ENCODE assay signal across 11 cellular contexts in genomic region chr7:100093054-100093453, GRCh38. TPM values are rescaled to one million over a fixed set of nuclear protein-coding genes. Genes with fewer than 3 reads are reported as not detected.
DNase-seq lines count a peak whose midpoint lies in the region; ATAC-seq, FAIRE-seq and TF ChIP-seq lines count a peak whose summit lies in the region.
"Had no signal": no experiment of that assay in that cellular context is flagged by ENCODE, and none has a peak within 500 bp of the region (broad histone marks: within the 10 kb centered on the region; RNA-seq: fewer than 3 reads in every experiment).

No MANE protein-coding gene starts in this region.

- no peak for DNase-seq in GM12891 (ENCODE audit: insufficient read length, low spot score)
- no peak for DNase-seq in K562 (ENCODE audit: extremely low read depth in 1 of 4, low spot score in 3 of 4)
- DNase-seq in RCC 7860 (ENCODE audit: low spot score), result no peak
- DNase-seq in amniotic stem cell (lab: John Stamatoyannopoulos, UW), result no peak
- DNase-seq: activated CD4-positive, alpha-beta T cell treated with anti-CD3 and anti-CD28 coated beads, Interleukin-2, amount 50 U/mL, for 1 hour; AML-193; effector memory CD8-positive, alpha-beta T cell; GM23248; NCI-H2227 treated with DMSO at 0.1 percent for 48 hours; SHP77 had no signal

- WGBS in K562 (ENCODE audit: insufficient coverage, low coverage, missing lambda C conversion rate), result 82% methylated on average over 8 of the region's 8 CpGs

- no peaks in the 10 kb centered on the region for H3K27me3 ChIP-seq in K562 (ENCODE audit: control insufficient read depth in 2 of 2, insufficient read depth in 2 of 2, low read length in 2 of 2)

- TF ChIP-seq POLR2A in GM12891 (IDR thresholded peaks at IDR 0.05; ENCODE audit: low read depth, low read length) (no peak; the same call in 1 of the 2 replicates), K562 (conservative IDR thresholded peaks at IDR 0.05) (peak; percentile 37)

- H3K27ac ChIP-seq in K562 (ENCODE audit: extremely low read depth, low read depth, low read length), result no peak overlapping the region; the same call in 2 of the 3 replicates
- H3K27ac ChIP-seq: GM23248 had no signal

- no peak overlapping the region for H3K4me2 ChIP-seq in K562 (ENCODE audit: insufficient read depth, low read length)

- CTCF ChIA-PET in K562 (lab: Yijun Ruan, JAX; ENCODE audit: low intra/inter-chr PET ratio), result no interaction called here

- peaks cover 83% of the 10 kb centered on the region for H3K36me3 ChIP-seq in K562 (ENCODE audit: control insufficient read depth, insufficient read depth, low read length)

- POLR2A ChIA-PET in K562 (lab: Yijun Ruan, JAX), result interaction anchor here (0.8 to 7.9 kb wide), 5 partner anchors 8 to 533 kb away, joined by 4 to 115 read pairs (median 10); partner anchors contain the start of genes AP4M1 and MCM7

- BruUV-seq in K562 (replicated peaks; lab: Mats Ljungman, UMichigan), result TSS peak; percentile 52

- FAIRE-seq in GM12891 (lab: Jason Lieb, UNC), result no peak
- no peak for FAIRE-seq in K562 (lab: Jason Lieb, UNC)
- FAIRE-seq in RCC 7860 (lab: Jason Lieb, UNC), result no peak
- FAIRE-seq: G401.6 had no signal

- in situ Hi-C loops in K562 (cut with MboI), result no loop called here

- H3K4me3 ChIP-seq in K562, result no peak overlapping the region
- H3K4me3 ChIP-seq: GM23248 had no signal

- no peaks in the 10 kb centered on the region for H3K9me1 ChIP-seq in K562 (ENCODE audit: control insufficient read depth, insufficient read depth, low read length)

- TF ChIP-seq EP300 in K562 (IDR thresholded peaks at IDR 0.05; ENCODE audit: low read length), result no peak

- H3K79me2 ChIP-seq in K562 (ENCODE audit: control insufficient read depth, insufficient read depth, low read length), result peaks cover 38% of the 10 kb centered on the region

- no peak for TF ChIP-seq RAD21 in K562 (CRISPR knock-in tag; conservative IDR thresholded peaks at IDR 0.05 in 1 of 2, IDR thresholded peaks at IDR 0.05 in 1 of 2)

- peaks cover 14 to 26% of the 10 kb centered on the region in 2 experiments for H3K4me1 ChIP-seq in K562 (replicated peaks in 1 of 2; ENCODE audit: control insufficient read depth in 2 of 2, insufficient read depth in 2 of 2, low read length in 2 of 2)

- H4K20me1 ChIP-seq in K562 (replicated peaks; ENCODE audit: control insufficient read depth, insufficient read depth, low read length), result peaks cover 36% of the 10 kb centered on the region

- intact Hi-C loops in K562 (cut with micrococcal nuclease), result no loop called here

- no peaks in the 10 kb centered on the region for H3K9me3 ChIP-seq in K562 (replicated peaks; ENCODE audit: control insufficient read depth, insufficient read depth, low read depth, low read length)

- TF ChIP-seq CTCF in K562 (IDR thresholded peaks at IDR 0.05 in 2 of 3, conservative IDR thresholded peaks at IDR 0.05 in 1 of 3; ENCODE audit: insufficient read depth in 2 of 3, low read depth in 1 of 3, low read length in 3 of 3), result no peak

- peak; percentile 0; the same call in 1 of the 3 replicates for ATAC-seq in K562
- ATAC-seq: effector memory CD8-positive, alpha-beta T cell had no signal

- no peak overlapping the region for H2AFZ ChIP-seq in K562 (ENCODE audit: low read depth, low read length)
- H2AFZ ChIP-seq: GM23248 had no signal

- peak overlapping the region in 1 of 2 experiments; percentile 61; a peak in 2 of 4 replicates for H3K9ac ChIP-seq in K562 (ENCODE audit: insufficient read depth in 1 of 2, low read depth in 2 of 2, low read length in 2 of 2)
- H3K9ac ChIP-seq: GM23248 had no signal

RNA-seq across cellular contexts. Expression of gene COPS6, which starts 4.3 kb away (rescaled TPM):
- 80.2 TPM for polyA plus RNA-seq in GM12891 (2012; ENCODE audit: low read depth, missing spikeins)
- total RNA-seq in K562 (2011; cell fraction: chromatin; rRNA removed; ENCODE audit: low replicate concordance), result 151 and 243 TPM in 2 replicates
- 132 and 134 TPM in 2 replicates for total RNA-seq in K562 (2011; cell fraction: nucleolus; rRNA removed)
- total RNA-seq in K562 (2011; cell fraction: nucleoplasm; rRNA removed), result 123 and 134 TPM in 2 replicates
- total RNA-seq in K562 (2014; rRNA removed), result 102 and 119 TPM in 2 replicates
- 56.4 and 64.2 TPM in 2 replicates for total RNA-seq in K562 (2014; rRNA removed; fragmentation: Illumina TruSeq; extraction: Trizol)
- total RNA-seq in K562 (2015; rRNA removed; fragmentation: Illumina TruSeq; extraction: Trizol), result 60.1 and 63.0 TPM in 2 replicates
- 168 TPM in 2 replicates for total RNA-seq in K562 (2021)
- 142 and 202 TPM in 2 replicates for polyA plus RNA-seq in K562 (2011; rRNA removed)
- polyA plus RNA-seq in K562 (2011; cell fraction: cytosol; rRNA removed), result 161 and 249 TPM in 2 replicates
- 125 and 159 TPM in 2 replicates for polyA plus RNA-seq in K562 (2011; cell fraction: nucleus; rRNA removed)
- polyA plus RNA-seq in K562 (2012), result 160 and 243 TPM in 2 replicates
- 176 and 194 TPM in 2 replicates for polyA plus RNA-seq in K562 (2014; fragmentation: Illumina TruSeq; extraction: Trizol)
- polyA plus RNA-seq in K562 (2014; fragmentation: Nextera tagmentation; extraction: Ambion mirVana), result 100 to 1,000 TPM; 160 to 331 TPM
- 212 and 232 TPM in 2 replicates for polyA plus RNA-seq in K562 (2014; rRNA removed)
- 82.3 and 172 TPM in 2 replicates for polyA minus RNA-seq in K562 (2011; rRNA and poly(A)+ RNA removed)
- 57.4 and 102 TPM in 2 replicates for polyA minus RNA-seq in K562 (2011; cell fraction: cytosol; rRNA and poly(A)+ RNA removed)
- 37.4 and 39.0 TPM in 2 replicates for polyA minus RNA-seq in K562 (2011; cell fraction: nucleus; rRNA and poly(A)+ RNA removed)

RNA-seq across cellular contexts. Expression of gene MCM7, which starts 8.1 kb away (rescaled TPM):
- polyA plus RNA-seq in GM12891 (2012; ENCODE audit: low read depth, missing spikeins), result 180 TPM
- total RNA-seq in K562 (2011; cell fraction: chromatin; rRNA removed; ENCODE audit: low replicate concordance), result 414 and 758 TPM in 2 replicates
- 463 and 497 TPM in 2 replicates for total RNA-seq in K562 (2011; cell fraction: nucleolus; rRNA removed)
- total RNA-seq in K562 (2011; cell fraction: nucleoplasm; rRNA removed), result 263 and 349 TPM in 2 replicates
- total RNA-seq in K562 (2014; rRNA removed) (560 and 610 TPM in 2 replicates), K562 (2014; rRNA removed; fragmentation: Illumina TruSeq; extraction: Trizol) (303 and 336 TPM in 2 replicates), K562 (2015; rRNA removed; fragmentation: Illumina TruSeq; extraction: Trizol) (408 and 410 TPM in 2 replicates), K562 (2021) (588 and 616 TPM in 2 replicates)
- polyA plus RNA-seq in K562 (2011; rRNA removed) (304 and 329 TPM in 2 replicates), K562 (2014; fragmentation: Illumina TruSeq; extraction: Trizol) (437 and 491 TPM in 2 replicates), K562 (2014; fragmentation: Nextera tagmentation; extraction: Ambion mirVana) (100 to 1,000 TPM; 407 to 856 TPM), K562 (2014; rRNA removed) (488 and 513 TPM in 2 replicates)
- 333 and 730 TPM in 2 replicates for polyA plus RNA-seq in K562 (2011; cell fraction: cytosol; rRNA removed)
- polyA plus RNA-seq in K562 (2011; cell fraction: nucleus; rRNA removed), result 657 and 888 TPM in 2 replicates
- 488 and 498 TPM in 2 replicates for polyA plus RNA-seq in K562 (2012)
- polyA minus RNA-seq in K562 (2011; rRNA and poly(A)+ RNA removed), result 295 and 393 TPM in 2 replicates
- 320 and 399 TPM in 2 replicates for polyA minus RNA-seq in K562 (2011; cell fraction: cytosol; rRNA and poly(A)+ RNA removed)
- 299 and 305 TPM in 2 replicates for polyA minus RNA-seq in K562 (2011; cell fraction: nucleus; rRNA and poly(A)+ RNA removed)

RNA-seq across cellular contexts. Expression of gene AP4M1, which starts 8.4 kb away (rescaled TPM):
- polyA plus RNA-seq in GM12891 (2012; ENCODE audit: low read depth, missing spikeins), result 9.1 TPM
- 35.5 and 59.8 TPM in 2 replicates for total RNA-seq in K562 (2011; cell fraction: chromatin; rRNA removed; ENCODE audit: low replicate concordance)
- total RNA-seq in K562 (2011; cell fraction: nucleolus; rRNA removed), result 50.4 and 51.6 TPM in 2 replicates
- 26.7 and 40.9 TPM in 2 replicates for total RNA-seq in K562 (2011; cell fraction: nucleoplasm; rRNA removed)
- total RNA-seq in K562 (2014; rRNA removed), result 17.4 and 30.9 TPM in 2 replicates
- 11.0 and 12.2 TPM in 2 replicates for total RNA-seq in K562 (2014; rRNA removed; fragmentation: Illumina TruSeq; extraction: Trizol)
- 11.9 and 13.5 TPM in 2 replicates for total RNA-seq in K562 (2015; rRNA removed; fragmentation: Illumina TruSeq; extraction: Trizol)
- total RNA-seq in K562 (2021), result 21.8 and 25.2 TPM in 2 replicates
- 12.7 and 14.1 TPM in 2 replicates for polyA plus RNA-seq in K562 (2011; rRNA removed)
- 14.1 and 21.2 TPM in 2 replicates for polyA plus RNA-seq in K562 (2011; cell fraction: cytosol; rRNA removed)
- 41.5 and 49.3 TPM in 2 replicates for polyA plus RNA-seq in K562 (2011; cell fraction: nucleus; rRNA removed)
- polyA plus RNA-seq in K562 (2012), result 15.8 and 27.8 TPM in 2 replicates
- 16.4 and 18.0 TPM in 2 replicates for polyA plus RNA-seq in K562 (2014; fragmentation: Illumina TruSeq; extraction: Trizol)
- 1 to 10 TPM; 1.3 to 3.6 TPM for polyA plus RNA-seq in K562 (2014; fragmentation: Nextera tagmentation; extraction: Ambion mirVana)
- polyA plus RNA-seq in K562 (2014; rRNA removed), result 15.6 and 19.6 TPM in 2 replicates
- 10.9 and 15.8 TPM in 2 replicates for polyA minus RNA-seq in K562 (2011; rRNA and poly(A)+ RNA removed)
- 9.1 and 11.9 TPM in 2 replicates for polyA minus RNA-seq in K562 (2011; cell fraction: cytosol; rRNA and poly(A)+ RNA removed)
- polyA minus RNA-seq in K562 (2011; cell fraction: nucleus; rRNA and poly(A)+ RNA removed), result 12.1 and 17.2 TPM in 2 replicates

RNA-seq across cellular contexts. Expression of gene ZNF3, which starts 11.5 kb away (rescaled TPM):
- polyA plus RNA-seq in GM12891 (2012; ENCODE audit: low read depth, missing spikeins), result 17.4 TPM
- 153 and 214 TPM in 2 replicates for total RNA-seq in K562 (2011; cell fraction: chromatin; rRNA removed; ENCODE audit: low replicate concordance)
- 103 and 125 TPM in 2 replicates for total RNA-seq in K562 (2011; cell fraction: nucleolus; rRNA removed)
- 119 and 140 TPM in 2 replicates for total RNA-seq in K562 (2011; cell fraction: nucleoplasm; rRNA removed)
- 33.6 and 35.6 TPM in 2 replicates for total RNA-seq in K562 (2014; rRNA removed)
- total RNA-seq in K562 (2014; rRNA removed; fragmentation: Illumina TruSeq; extraction: Trizol), result 55.6 and 64.4 TPM in 2 replicates
- total RNA-seq in K562 (2015; rRNA removed; fragmentation: Illumina TruSeq; extraction: Trizol), result 61.6 and 64.9 TPM in 2 replicates
- total RNA-seq in K562 (2021), result 46.7 and 48.5 TPM in 2 replicates
- 44.8 and 52.3 TPM in 2 replicates for polyA plus RNA-seq in K562 (2011; rRNA removed)
- 20.8 and 27.2 TPM in 2 replicates for polyA plus RNA-seq in K562 (2011; cell fraction: cytosol; rRNA removed)
- polyA plus RNA-seq in K562 (2011; cell fraction: nucleus; rRNA removed), result 85.4 and 103 TPM in 2 replicates
- polyA plus RNA-seq in K562 (2012), result 30.1 and 31.6 TPM in 2 replicates
- polyA plus RNA-seq in K562 (2014; fragmentation: Illumina TruSeq; extraction: Trizol), result 58.4 and 58.7 TPM in 2 replicates
- 10 to 100 TPM; 30.0 to 51.5 TPM for polyA plus RNA-seq in K562 (2014; fragmentation: Nextera tagmentation; extraction: Ambion mirVana)
- polyA plus RNA-seq in K562 (2014; rRNA removed), result 39.6 and 45.8 TPM in 2 replicates
- 55.6 and 57.4 TPM in 2 replicates for polyA minus RNA-seq in K562 (2011; rRNA and poly(A)+ RNA removed)
- polyA minus RNA-seq in K562 (2011; cell fraction: cytosol; rRNA and poly(A)+ RNA removed), result 10.5 and 15.3 TPM in 2 replicates
- polyA minus RNA-seq in K562 (2011; cell fraction: nucleus; rRNA and poly(A)+ RNA removed), result 33.7 and 50.5 TPM in 2 replicates

RNA-seq across cellular contexts. Expression of gene TAF6, which starts 26.1 kb away (rescaled TPM):
- polyA plus RNA-seq in GM12891 (2012; ENCODE audit: low read depth, missing spikeins), result 23.2 TPM
- total RNA-seq in K562 (2011; cell fraction: chromatin; rRNA removed; ENCODE audit: low replicate concordance), result 80.0 and 157 TPM in 2 replicates
- total RNA-seq in K562 (2011; cell fraction: nucleolus; rRNA removed), result 79.9 and 81.2 TPM in 2 replicates
- total RNA-seq in K562 (2011; cell fraction: nucleoplasm; rRNA removed), result 59.5 and 72.2 TPM in 2 replicates
- total RNA-seq in K562 (2014; rRNA removed), result 21.3 and 36.4 TPM in 2 replicates
- total RNA-seq in K562 (2014; rRNA removed; fragmentation: Illumina TruSeq; extraction: Trizol), result 16.1 and 22.2 TPM in 2 replicates
- total RNA-seq in K562 (2015; rRNA removed; fragmentation: Illumina TruSeq; extraction: Trizol), result 17.9 and 21.5 TPM in 2 replicates
- 74.2 and 78.7 TPM in 2 replicates for total RNA-seq in K562 (2021)
- polyA plus RNA-seq in K562 (2011; rRNA removed), result 12.3 and 21.4 TPM in 2 replicates
- polyA plus RNA-seq in K562 (2011; cell fraction: cytosol; rRNA removed), result 9.2 and 16.8 TPM in 2 replicates
- 43.8 and 63.6 TPM in 2 replicates for polyA plus RNA-seq in K562 (2011; cell fraction: nucleus; rRNA removed)
- polyA plus RNA-seq in K562 (2012), result 63.2 and 72.6 TPM in 2 replicates
- 59.4 and 68.1 TPM in 2 replicates for polyA plus RNA-seq in K562 (2014; fragmentation: Illumina TruSeq; extraction: Trizol)
- under 1 TPM; 0.78 to 0.83 TPM for polyA plus RNA-seq in K562 (2014; fragmentation: Nextera tagmentation; extraction: Ambion mirVana)
- polyA plus RNA-seq in K562 (2014; rRNA removed), result 33.1 and 43.1 TPM in 2 replicates
- 12.3 and 15.9 TPM in 2 replicates for polyA minus RNA-seq in K562 (2011; rRNA and poly(A)+ RNA removed)
- polyA minus RNA-seq in K562 (2011; cell fraction: cytosol; rRNA and poly(A)+ RNA removed), result 23.7 and 37.7 TPM in 2 replicates
- 15.6 and 19.7 TPM in 2 replicates for polyA minus RNA-seq in K562 (2011; cell fraction: nucleus; rRNA and poly(A)+ RNA removed)
